ENCODE assay signal across 8 cellular contexts in the genomic region with DNA sequence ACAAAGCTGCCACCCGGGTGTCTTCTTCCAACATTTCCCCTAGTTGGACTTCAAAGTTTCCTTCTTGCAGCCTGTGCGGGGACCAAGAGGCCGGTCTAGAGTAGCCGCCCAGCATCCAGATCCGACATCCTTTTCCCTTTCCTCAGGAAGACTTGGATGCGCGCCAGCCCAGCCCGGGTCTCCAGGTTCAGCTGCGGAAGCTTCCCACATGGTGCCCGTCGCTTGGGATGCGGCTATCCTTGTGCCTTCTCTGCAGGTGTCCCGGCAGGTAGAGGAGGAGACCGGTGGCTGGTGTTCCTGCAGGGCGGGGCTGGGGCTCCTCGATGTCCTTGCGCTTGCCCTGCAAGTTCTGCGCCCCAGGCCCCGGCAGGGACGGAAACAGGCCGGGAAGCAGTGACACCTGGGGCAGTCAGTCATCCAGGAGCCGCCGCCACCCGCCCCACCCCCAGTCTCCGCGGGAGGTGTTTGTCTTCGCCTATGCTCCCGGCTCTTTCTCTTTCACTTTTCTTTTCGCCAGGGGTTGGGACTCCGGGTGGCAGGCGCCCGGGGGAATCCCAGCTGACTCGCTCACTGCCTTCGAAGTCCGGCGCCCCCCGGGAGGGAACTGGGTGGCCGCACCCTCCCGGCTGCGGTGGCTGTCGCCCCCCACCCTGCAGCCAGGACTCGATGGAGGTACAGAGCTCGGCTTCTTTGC. TPM values are rescaled to one million over a fixed set of nuclear protein-coding genes. Genes with fewer than 3 reads are reported as not detected.
DNase-seq lines count a peak whose midpoint lies in the region; FAIRE-seq and TF ChIP-seq lines count a peak whose summit lies in the region.

A gene with protein sequence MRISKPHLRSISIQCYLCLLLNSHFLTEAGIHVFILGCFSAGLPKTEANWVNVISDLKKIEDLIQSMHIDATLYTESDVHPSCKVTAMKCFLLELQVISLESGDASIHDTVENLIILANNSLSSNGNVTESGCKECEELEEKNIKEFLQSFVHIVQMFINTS (plus strand): TSS at position 507 of the 694 bp plus-strand sequence. CDS start 82,882 bp downstream, outside the sequence.

- no peak within 1 kb of the TSS for H4K5ac ChIP-seq in H9 (ENCODE audit: insufficient read length, low read depth, low read length)

- H2BK5ac ChIP-seq in H9 (ENCODE audit: insufficient read length, low read length), result no peak within 1 kb of the TSS

- no peak within 1 kb of the TSS for H2BK20ac ChIP-seq in H9 (ENCODE audit: low read depth, low read length, poor library complexity, severe bottlenecking)

- no peaks in the 10 kb centered on the region for H3K36me3 ChIP-seq in endodermal cell (ENCODE audit: control insufficient read depth, insufficient read depth, low read length)

- H3K4me3 ChIP-seq in endodermal cell (ENCODE audit: low read length), result peak within 1 kb of the TSS; percentile 85

- H3K27me3 ChIP-seq in H9 (ENCODE audit: insufficient read depth, low read length) (no peaks in the 10 kb centered on the region; the same call in 1 of the 2 replicates), endodermal cell (ENCODE audit: control insufficient read depth, insufficient read depth, low read length, poor library complexity, severe bottlenecking) (peaks cover 75% of the 10 kb centered on the region)

- H3K9ac ChIP-seq in H9 (ENCODE audit: extremely low read depth, insufficient read length, low read length), result peak within 1 kb of the TSS; percentile 12
- no peak within 1 kb of the TSS for H3K9ac ChIP-seq in endodermal cell (ENCODE audit: extremely low read depth, low read length, poor library complexity, severe bottlenecking)

- no peak within 1 kb of the TSS for H3T11ph ChIP-seq in H9 (ENCODE audit: low read length)

- H2AK5ac ChIP-seq in H9 (ENCODE audit: insufficient read length, low read length), result no peak within 1 kb of the TSS

- H3K23me2 ChIP-seq in H9 (ENCODE audit: insufficient read length, low read depth, low read length, poor library complexity, severe bottlenecking), result peaks cover 11% of the 10 kb centered on the region

- peak within 1 kb of the TSS; percentile 4 for H2AFZ ChIP-seq in H9 (ENCODE audit: low read length)

- H2BK15ac ChIP-seq in H9 (ENCODE audit: low read depth, low read length), result no peak within 1 kb of the TSS

- TF ChIP-seq CTCF in H9 (conservative IDR thresholded peaks at IDR 0.05), result no peak
- no peak for TF ChIP-seq CTCF in endodermal cell (conservative IDR thresholded peaks at IDR 0.05)

- no peak within 1 kb of the TSS for H2BK12ac ChIP-seq in H9 (ENCODE audit: insufficient read length, low read depth, low read length)

- H3K27ac ChIP-seq in H9 (ENCODE audit: insufficient read length, low read depth, low read length), result no peak within 1 kb of the TSS
- no peak within 1 kb of the TSS for H3K27ac ChIP-seq in endodermal cell (ENCODE audit: low read depth, low read length)

- H3K79me1 ChIP-seq in H9 (ENCODE audit: insufficient read depth, low read depth, low read length, poor library complexity, severe bottlenecking), result no peaks in the 10 kb centered on the region

- H3K14ac ChIP-seq in H9 (ENCODE audit: insufficient read depth, low read length), result no peak within 1 kb of the TSS

- FAIRE-seq in GM12891 (lab: Jason Lieb, UNC), result peak; percentile 86

- H4K8ac ChIP-seq in H9 (replicated peaks; ENCODE audit: insufficient read length, low read depth, low read length), result no peak within 1 kb of the TSS

- peak within 1 kb of the TSS; percentile 78 to 89 for H3K4me3 Mint-ChIP-seq in H9
- H3K4me3 Mint-ChIP-seq in endodermal cell, result peak within 1 kb of the TSS; percentile 70

- H3K9me3 ChIP-seq in H9 (ENCODE audit: control insufficient read depth, low read depth, low read length) (no peaks in the 10 kb centered on the region), endodermal cell (ENCODE audit: control insufficient read depth, low read length) (no peaks in the 10 kb centered on the region)

- H3K4me1 Mint-ChIP-seq in H9 (peaks cover 3 to 14% of the 10 kb centered on the region in 2 experiments; a peak in 3 of 4 replicates), endodermal cell (peaks cover 3% of the 10 kb centered on the region)

- peak; percentile 63 for DNase-seq in GM12891 (ENCODE audit: insufficient read length, low spot score)
- peak; percentile 90 for DNase-seq in H9
- DNase-seq in M059J (ENCODE audit: low read depth), result peak; percentile 77
- peak; percentile 31 to 45 (median 36) for DNase-seq in activated CD8-positive, alpha-beta memory T cell treated with anti-CD3 and anti-CD28 coated beads for 48 hours (ENCODE audit: low read depth in 2 of 3, low spot score in 2 of 3)
- DNase-seq in endodermal cell, result peak; percentile 90
- peak; percentile 83 for DNase-seq in mucosa of gallbladder (ENCODE audit: low spot score)
- DNase-seq in stimulated activated CD8-positive, alpha-beta memory T cell treated with anti-CD3 and anti-CD28 coated beads, Interleukin-7, amount 100 ng/mL, for 1 hour (ENCODE audit: low read depth in 2 of 2), result peak; percentile 20 to 22
- DNase-seq in cerebellar nuclear complex (lab: John Stamatoyannopoulos, UW), result no peak

- H3K27me3 Mint-ChIP-seq in H9 (ENCODE audit: low read depth), result peaks cover 39% of the 10 kb centered on the region
- H3K27me3 Mint-ChIP-seq in endodermal cell (ENCODE audit: insufficient read depth), result peaks cover 45% of the 10 kb centered on the region

- no peaks in the 10 kb centered on the region for H4K20me1 ChIP-seq in H9 (ENCODE audit: control insufficient read depth, insufficient read depth, insufficient read length)

- H3K27ac Mint-ChIP-seq in H9 (no peak within 1 kb of the TSS), endodermal cell (no peak within 1 kb of the TSS)

- no peaks in the 10 kb centered on the region for H3K79me2 ChIP-seq in H9 (ENCODE audit: insufficient read depth, low read length)

- no peak within 1 kb of the TSS for H3K18ac ChIP-seq in H9 (ENCODE audit: insufficient read length, low read depth, low read length)

- WGBS in H9 (ENCODE audit: extremely low coverage, insufficient read length, low lambda C conversion rate), result no CpG with 5 or more reads among the region's 43 CpGs
- WGBS in endodermal cell (ENCODE audit: insufficient coverage in 1 of 2, insufficient read length in 1 of 2), 2 experiments, result 3 to 20% methylated on average over 3 to 43 of the region's 43 CpGs

- no peaks in the 10 kb centered on the region for H3K4me1 ChIP-seq in H9 (ENCODE audit: insufficient read depth, low read length)
- H3K4me1 ChIP-seq in endodermal cell (ENCODE audit: control insufficient read depth, insufficient read depth, low read length), result no peaks in the 10 kb centered on the region

- H3K9me3 Mint-ChIP-seq in H9 (no peaks in the 10 kb centered on the region), endodermal cell (no peaks in the 10 kb centered on the region)

- H3K4ac ChIP-seq in H9 (ENCODE audit: low read depth, low read length), result no peak within 1 kb of the TSS

- H2BK120ac ChIP-seq in H9 (ENCODE audit: low read depth, low read length, poor library complexity, severe bottlenecking), result no peak within 1 kb of the TSS

- peak within 1 kb of the TSS; percentile 73 for H3K4me2 ChIP-seq in H9 (ENCODE audit: insufficient read depth, insufficient read length, low read length)

- H3K56ac ChIP-seq in H9 (ENCODE audit: insufficient read length, low read depth, low read length), result no peak within 1 kb of the TSS

- no peak within 1 kb of the TSS for H3K23ac ChIP-seq in H9 (ENCODE audit: insufficient read length, low read depth, low read length)

- no peak within 1 kb of the TSS for H4K91ac ChIP-seq in H9 (ENCODE audit: insufficient read length, low read depth, low read length)

- TF ChIP-seq POLR2A in GM12891 (IDR thresholded peaks at IDR 0.05; ENCODE audit: low read depth, low read length), result no peak; the same call in 1 of the 2 replicates

- H3K36me3 Mint-ChIP-seq in H9 (ENCODE audit: insufficient read depth in 1 of 3, low read depth in 3 of 3) (no peaks in the 10 kb centered on the region), endodermal cell (ENCODE audit: low read depth) (no peaks in the 10 kb centered on the region)

TF ChIP-seq in GM12891, 5 proteins besides CTCF, POLR2A, EP300 and RAD21:
- TF ChIP-seq PAX5 (IDR thresholded peaks at IDR 0.05; ENCODE audit: insufficient read depth, low read length, severe bottlenecking) (no peak), POU2F2 (IDR thresholded peaks at IDR 0.05; ENCODE audit: low read depth, low read length) (no peak), SPI1 (IDR thresholded peaks at IDR 0.05; ENCODE audit: low read depth, low read length) (no peak), TAF1 (IDR thresholded peaks at IDR 0.05; ENCODE audit: low read depth, low read length) (no peak), POLR2AphosphoS5 (IDR thresholded peaks at IDR 0.05; ENCODE audit: low read depth, low read length) (no peak)

RNA-seq across cellular contexts. Expression of the gene that starts here (rescaled TPM):
- polyA plus RNA-seq in GM12891 (2012; ENCODE audit: low read depth, missing spikeins), result 7.3 TPM
- 0.39 and 0.61 TPM in 2 replicates for total RNA-seq in H9 (2021)
- total RNA-seq in M059J (2014; rRNA removed; shearing (Covaris generic)), result 8.1 and 9.0 TPM in 2 replicates
- total RNA-seq in endodermal cell, result under 1 TPM; 0.42 TPM
- polyA plus RNA-seq in endodermal cell (2013, experiment 1 of 2), result 0.53 TPM
- polyA plus RNA-seq in endodermal cell (2013, experiment 2 of 2), result not detected
- 6.6 TPM for total RNA-seq in mucosa of gallbladder

Comparison
In these comparisons a context has a peak if more than half of its experiments do, and no peak if none do; other contexts are left out.
1. Peak in DNase-seq, H3K9ac ChIP-seq and H3K4me2 ChIP-seq in H9; RNA of the gene not detected or under 1 TPM.
2. Peak in DNase-seq and H3K4me3 ChIP-seq in endodermal cell; RNA of the gene not detected or under 1 TPM.
3. DNase-seq: peak in GM12891 (single experiment), M059J (single experiment), activated CD8-positive, alpha-beta memory T cell treated with anti-CD3 and anti-CD28 coated beads for 48 hours (3 of 3), mucosa of gallbladder (single experiment) and stimulated activated CD8-positive, alpha-beta memory T cell treated with anti-CD3 and anti-CD28 coated beads, Interleukin-7, amount 100 ng/mL, for 1 hour (2 of 2); none in cerebellar nuclear complex (0 of 2).